In the genomic region with DNA sequence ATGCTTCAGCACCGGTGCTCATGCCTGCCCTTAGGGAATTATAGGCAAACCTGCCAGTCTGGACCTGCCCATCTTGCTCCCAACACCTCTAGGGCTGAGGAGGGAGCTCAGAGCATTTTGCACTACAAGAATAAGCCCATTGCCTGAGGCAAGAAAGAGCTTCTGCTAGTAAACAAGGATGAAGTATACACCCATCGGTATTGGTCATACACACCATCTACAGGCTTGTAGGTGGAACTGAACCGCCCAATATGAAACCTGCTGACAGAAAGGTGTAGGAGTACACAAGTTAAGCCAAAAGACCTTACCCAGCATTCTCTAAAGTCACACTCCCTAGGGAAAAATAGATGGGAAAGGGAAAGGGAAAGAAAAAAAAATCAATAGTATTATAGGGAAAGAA, we compare ENCODE assay signal across 23 cellular contexts.
"Had no signal": no experiment of that assay in that cellular context is flagged by ENCODE, and none has a peak within 500 bp of the region (broad histone marks: within the 10 kb centered on the region; RNA-seq: fewer than 3 reads in every experiment).

No MANE protein-coding gene starts in this region.

- H3K27ac ChIP-seq: colonic mucosa, esophagus squamous epithelium, gastrocnemius medialis, neutrophil, ovary, prostate gland, thoracic aorta, vagina, VCaP had no signal

- H3K4me3 Mint-ChIP-seq: activated CD4-positive, alpha-beta T cell treated with anti-CD3 and anti-CD28 coated beads, Interleukin-2, amount 10 ng/mL, durations not matched to agents 7 days and 5 days; activated CD8-positive, alpha-beta memory T cell treated with anti-CD3 and anti-CD28 coated beads, Interleukin-2, amount 10 ng/mL, durations not matched to agents 7 days and 5 days; activated CD8-positive, alpha-beta T cell treated with anti-CD3 and anti-CD28 coated beads for 36 hours; activated naive CD4-positive, alpha-beta T cell treated with anti-CD3 and anti-CD28 coated beads, Interleukin-2, amount 10 ng/mL, durations not matched to agents 7 days and 5 days; nephron; stimulated activated naive B cell treated with anti-CD40 and anti-IgM and Interleukin-4, amounts not matched to agents 10 μg/mL and 1 μg/mL and 100 μg/mL, for 72 hours; type B pancreatic cell had no signal

- H3K36me3 ChIP-seq: colonic mucosa, esophagus squamous epithelium, gastrocnemius medialis, neutrophil, ovary, prostate gland, thoracic aorta, vagina had no signal

- H3K4me3 ChIP-seq: colonic mucosa, esophagus squamous epithelium, gastrocnemius medialis, ovary, prostate gland, thoracic aorta, vagina had no signal

- H3K4me1 ChIP-seq: colonic mucosa, esophagus squamous epithelium, gastrocnemius medialis, prostate gland, vagina had no signal

- H3K27me3 ChIP-seq: colonic mucosa, esophagus squamous epithelium, gastrocnemius medialis, neutrophil, ovary, vagina had no signal

- H3K27me3 Mint-ChIP-seq: activated CD4-positive, alpha-beta T cell treated with anti-CD3 and anti-CD28 coated beads, Interleukin-2, amount 10 ng/mL, durations not matched to agents 7 days and 5 days; activated CD8-positive, alpha-beta memory T cell treated with anti-CD3 and anti-CD28 coated beads, Interleukin-2, amount 10 ng/mL, durations not matched to agents 7 days and 5 days; activated CD8-positive, alpha-beta T cell treated with anti-CD3 and anti-CD28 coated beads for 36 hours; activated naive CD4-positive, alpha-beta T cell treated with anti-CD3 and anti-CD28 coated beads, Interleukin-2, amount 10 ng/mL, durations not matched to agents 7 days and 5 days; stimulated activated naive B cell treated with anti-CD40 and anti-IgM and Interleukin-4, amounts not matched to agents 10 μg/mL and 1 μg/mL and 100 μg/mL, for 72 hours; type B pancreatic cell had no signal

- H3K36me3 Mint-ChIP-seq: activated CD8-positive, alpha-beta memory T cell treated with anti-CD3 and anti-CD28 coated beads, Interleukin-2, amount 10 ng/mL, durations not matched to agents 7 days and 5 days; activated naive CD4-positive, alpha-beta T cell treated with anti-CD3 and anti-CD28 coated beads, Interleukin-2, amount 10 ng/mL, durations not matched to agents 7 days and 5 days; stimulated activated naive B cell treated with anti-CD40 and anti-IgM and Interleukin-4, amounts not matched to agents 10 μg/mL and 1 μg/mL and 100 μg/mL, for 72 hours; type B pancreatic cell had no signal

- H3K9me3 Mint-ChIP-seq: type B pancreatic cell had no signal

- DNase-seq: activated CD4-positive, alpha-beta T cell treated with anti-CD3 and anti-CD28 coated beads, Interleukin-2, amount 10 ng/mL, durations not matched to agents 7 days and 5 days; activated CD4-positive, CD25-positive, alpha-beta regulatory T cell treated with anti-CD3 and anti-CD28 coated beads, Interleukin-2, amount 50 U/mL, for 72 hours; activated CD8-positive, alpha-beta memory T cell treated with anti-CD3 and anti-CD28 coated beads, Interleukin-2, amount 10 ng/mL, durations not matched to agents 7 days and 5 days; activated CD8-positive, alpha-beta T cell treated with anti-CD3 and anti-CD28 coated beads for 36 hours; activated effector memory CD4-positive, alpha-beta T cell treated with anti-CD3 and anti-CD28 coated beads, Interleukin-2, amount 50 U/mL, for 16 hours; activated naive CD4-positive, alpha-beta T cell treated with anti-CD3 and anti-CD28 coated beads, Interleukin-2, amount 10 ng/mL, durations not matched to agents 7 days and 5 days; activated T-cell treated with anti-CD3 and anti-CD28 coated beads for 4 hours; amygdala; colonic mucosa; esophagus squamous epithelium; gastrocnemius medialis; hippocampal formation; ovary; stimulated activated CD4-positive, alpha-beta T cell treated with anti-CD3 and anti-CD28 coated beads, Interleukin-2, amount 100 ng/mL, for 48 hours; stimulated activated CD8-positive, alpha-beta memory T cell treated with anti-CD3 and anti-CD28 coated beads, Interleukin-4, amount 100 ng/mL, for 48 hours; stimulated activated naive B cell treated with anti-CD40 and anti-IgM and Interleukin-4, amounts not matched to agents 10 μg/mL and 1 μg/mL and 100 μg/mL, for 72 hours had no signal

- H3K4me1 Mint-ChIP-seq: activated CD4-positive, alpha-beta T cell treated with anti-CD3 and anti-CD28 coated beads, Interleukin-2, amount 10 ng/mL, durations not matched to agents 7 days and 5 days; activated CD8-positive, alpha-beta memory T cell treated with anti-CD3 and anti-CD28 coated beads, Interleukin-2, amount 10 ng/mL, durations not matched to agents 7 days and 5 days; activated naive CD4-positive, alpha-beta T cell treated with anti-CD3 and anti-CD28 coated beads, Interleukin-2, amount 10 ng/mL, durations not matched to agents 7 days and 5 days; nephron; stimulated activated naive B cell treated with anti-CD40 and anti-IgM and Interleukin-4, amounts not matched to agents 10 μg/mL and 1 μg/mL and 100 μg/mL, for 72 hours had no signal

- H3K9me3 ChIP-seq: colonic mucosa, gastrocnemius medialis, neutrophil, ovary, prostate gland, thoracic aorta, vagina had no signal

- H3K27ac Mint-ChIP-seq: activated CD4-positive, alpha-beta T cell treated with anti-CD3 and anti-CD28 coated beads, Interleukin-2, amount 10 ng/mL, durations not matched to agents 7 days and 5 days; activated CD8-positive, alpha-beta memory T cell treated with anti-CD3 and anti-CD28 coated beads, Interleukin-2, amount 10 ng/mL, durations not matched to agents 7 days and 5 days; activated CD8-positive, alpha-beta T cell treated with anti-CD3 and anti-CD28 coated beads for 36 hours; activated naive CD4-positive, alpha-beta T cell treated with anti-CD3 and anti-CD28 coated beads, Interleukin-2, amount 10 ng/mL, durations not matched to agents 7 days and 5 days; nephron; stimulated activated naive B cell treated with anti-CD40 and anti-IgM and Interleukin-4, amounts not matched to agents 10 μg/mL and 1 μg/mL and 100 μg/mL, for 72 hours; type B pancreatic cell had no signal

- ATAC-seq: activated CD8-positive, alpha-beta memory T cell treated with anti-CD3 and anti-CD28 coated beads, Interleukin-2, amount 10 ng/mL, durations not matched to agents 7 days and 5 days; activated CD8-positive, alpha-beta T cell treated with anti-CD3 and anti-CD28 coated beads for 36 hours; gastrocnemius medialis; stimulated activated naive B cell treated with anti-CD40 and anti-IgM and Interleukin-4, amounts not matched to agents 10 μg/mL and 1 μg/mL and 100 μg/mL, for 72 hours had no signal
